ENCODE assay signal across 17 cellular contexts in genomic region chr10:1159131-1160061, GRCh38.
DNase-seq lines count a peak whose midpoint lies in the region; ATAC-seq and TF ChIP-seq lines count a peak whose summit lies in the region.
"Had no signal": no experiment of that assay in that cellular context is flagged by ENCODE, and none has a peak within 500 bp of the region (broad histone marks: within the 10 kb centered on the region; RNA-seq: fewer than 3 reads in every experiment).

No MANE protein-coding gene starts in this region.

- TF ChIP-seq CTCF in type B pancreatic cell (conservative IDR thresholded peaks at IDR 0.05): no peak

- no peaks in the 10 kb centered on the region for H3K36me3 Mint-ChIP-seq in activated CD4-positive, alpha-beta T cell treated with anti-CD3 and anti-CD28 coated beads, Interleukin-2, amount 10 ng/mL, durations not matched to agents 24 days and 14 days (ENCODE audit: low read depth)
- no peaks in the 10 kb centered on the region for H3K36me3 Mint-ChIP-seq in activated T-helper 1 cell treated with anti-CD3 and anti-CD28 coated beads, Interleukin-12 subunit alpha, Interleukin-12 subunit beta, Interleukin-2, Interleukin-4 antibody, amounts not matched to agents 30 ng/mL and 10 ng/mL and 1 ng/mL, durations not matched to agents 14 hours and 24 hours and 36 hours (ENCODE audit: low read depth)
- no peaks in the 10 kb centered on the region for H3K36me3 Mint-ChIP-seq in type B pancreatic cell
- H3K36me3 Mint-ChIP-seq: activated naive CD8-positive, alpha-beta T cell had no signal

- no peaks in the 10 kb centered on the region for H3K4me1 Mint-ChIP-seq in activated CD4-positive, alpha-beta T cell treated with anti-CD3 and anti-CD28 coated beads, Interleukin-2, amount 10 ng/mL, durations not matched to agents 24 days and 14 days
- H3K4me1 Mint-ChIP-seq in activated T-helper 1 cell treated with anti-CD3 and anti-CD28 coated beads, Interleukin-12 subunit alpha, Interleukin-12 subunit beta, Interleukin-2, Interleukin-4 antibody, amounts not matched to agents 30 ng/mL and 10 ng/mL and 1 ng/mL, durations not matched to agents 14 hours and 24 hours and 36 hours (ENCODE audit: low read depth): no peaks in the 10 kb centered on the region
- no peaks in the 10 kb centered on the region for H3K4me1 Mint-ChIP-seq in type B pancreatic cell (ENCODE audit: unreplicated experiment)

- no peak for ATAC-seq in HG03108 (IDR thresholded peaks at IDR 0.05; ENCODE audit: unreplicated experiment)
- ATAC-seq: HCT116 had no signal

- no peak overlapping the region for H3K4me3 Mint-ChIP-seq in activated CD4-positive, alpha-beta T cell treated with anti-CD3 and anti-CD28 coated beads, Interleukin-2, amount 10 ng/mL, durations not matched to agents 24 days and 14 days
- H3K4me3 Mint-ChIP-seq in activated T-helper 1 cell treated with anti-CD3 and anti-CD28 coated beads, Interleukin-12 subunit alpha, Interleukin-12 subunit beta, Interleukin-2, Interleukin-4 antibody, amounts not matched to agents 30 ng/mL and 10 ng/mL and 1 ng/mL, durations not matched to agents 14 hours and 24 hours and 36 hours: peak overlapping the region; percentile 38
- H3K4me3 Mint-ChIP-seq in type B pancreatic cell: no peak overlapping the region
- H3K4me3 Mint-ChIP-seq: activated naive CD8-positive, alpha-beta T cell had no signal

- intact Hi-C loops in activated CD4-positive, alpha-beta T cell treated with anti-CD3 and anti-CD28 coated beads, Interleukin-2, amount 10 ng/mL, durations not matched to agents 24 days and 14 days (cut with micrococcal nuclease): no loop called here
- intact Hi-C loops in activated T-helper 1 cell treated with anti-CD3 and anti-CD28 coated beads, Interleukin-12 subunit alpha, Interleukin-12 subunit beta, Interleukin-2, Interleukin-4 antibody, amounts not matched to agents 30 ng/mL and 10 ng/mL and 1 ng/mL, durations not matched to agents 14 hours and 24 hours and 36 hours (cut with micrococcal nuclease): no loop called here

- peak; percentile 62 for DNase-seq in activated CD4-positive, alpha-beta T cell treated with anti-CD3 and anti-CD28 coated beads, Interleukin-2, amount 10 ng/mL, durations not matched to agents 24 days and 14 days
- DNase-seq in activated CD4-positive, alpha-beta T cell treated with anti-CD3 and anti-CD28 coated beads for 1 hour: no peak
- DNase-seq in activated T-helper 1 cell treated with anti-CD3 and anti-CD28 coated beads, Interleukin-12 subunit alpha, Interleukin-12 subunit beta, Interleukin-2, Interleukin-4 antibody, amounts not matched to agents 30 ng/mL and 10 ng/mL and 1 ng/mL, durations not matched to agents 14 hours and 24 hours and 36 hours (ENCODE audit: low spot score): no peak
- DNase-seq in iPS-NIHi7 (ENCODE audit: extremely low spot score) (peak; percentile 6), type B pancreatic cell (ENCODE audit: extremely low spot score, unreplicated experiment) (peak; percentile 67), NOMO-1 treated with DMSO at 0.1 percent for 48 hours (lab: John Stamatoyannopoulos, UW; ENCODE audit: unreplicated experiment) (no peak), amygdala (lab: John Stamatoyannopoulos, UW) (no peak)
- DNase-seq: DMS153; heart right ventricle; kidney; NCI-H1092; NCI-H2107; NCI-H774; stimulated activated CD4-positive, alpha-beta T cell treated with anti-CD3 and anti-CD28 coated beads, Interleukin-4, amount 100 ng/mL, for 1 hour had no signal

- peak overlapping the region; percentile 2 for H3K27ac Mint-ChIP-seq in activated CD4-positive, alpha-beta T cell treated with anti-CD3 and anti-CD28 coated beads, Interleukin-2, amount 10 ng/mL, durations not matched to agents 24 days and 14 days
- peak overlapping the region; percentile 32 for H3K27ac Mint-ChIP-seq in activated T-helper 1 cell treated with anti-CD3 and anti-CD28 coated beads, Interleukin-12 subunit alpha, Interleukin-12 subunit beta, Interleukin-2, Interleukin-4 antibody, amounts not matched to agents 30 ng/mL and 10 ng/mL and 1 ng/mL, durations not matched to agents 14 hours and 24 hours and 36 hours
- H3K27ac Mint-ChIP-seq in type B pancreatic cell: no peak overlapping the region
- H3K27ac Mint-ChIP-seq: activated naive CD8-positive, alpha-beta T cell had no signal

- peaks cover 1% of the 10 kb centered on the region for H3K27me3 Mint-ChIP-seq in activated CD4-positive, alpha-beta T cell treated with anti-CD3 and anti-CD28 coated beads, Interleukin-2, amount 10 ng/mL, durations not matched to agents 24 days and 14 days
- H3K27me3 Mint-ChIP-seq in activated T-helper 1 cell treated with anti-CD3 and anti-CD28 coated beads, Interleukin-12 subunit alpha, Interleukin-12 subunit beta, Interleukin-2, Interleukin-4 antibody, amounts not matched to agents 30 ng/mL and 10 ng/mL and 1 ng/mL, durations not matched to agents 14 hours and 24 hours and 36 hours (ENCODE audit: insufficient read depth): no peaks in the 10 kb centered on the region
- H3K27me3 Mint-ChIP-seq in type B pancreatic cell: peaks cover 16% of the 10 kb centered on the region
- H3K27me3 Mint-ChIP-seq: activated naive CD8-positive, alpha-beta T cell had no signal

- H3K9me3 Mint-ChIP-seq in activated CD4-positive, alpha-beta T cell treated with anti-CD3 and anti-CD28 coated beads, Interleukin-2, amount 10 ng/mL, durations not matched to agents 24 days and 14 days: no peaks in the 10 kb centered on the region
- no peaks in the 10 kb centered on the region for H3K9me3 Mint-ChIP-seq in activated T-helper 1 cell treated with anti-CD3 and anti-CD28 coated beads, Interleukin-12 subunit alpha, Interleukin-12 subunit beta, Interleukin-2, Interleukin-4 antibody, amounts not matched to agents 30 ng/mL and 10 ng/mL and 1 ng/mL, durations not matched to agents 14 hours and 24 hours and 36 hours
- no peaks in the 10 kb centered on the region for H3K9me3 Mint-ChIP-seq in type B pancreatic cell

Comparison
In these comparisons a context has a peak if more than half of its experiments do, and no peak if none do; other contexts are left out.
1. DNase-seq: peak in activated CD4-positive, alpha-beta T cell treated with anti-CD3 and anti-CD28 coated beads, Interleukin-2, amount 10 ng/mL, durations not matched to agents 24 days and 14 days (single experiment), iPS-NIHi7 (single experiment) and type B pancreatic cell (single experiment); none in activated CD4-positive, alpha-beta T cell treated with anti-CD3 and anti-CD28 coated beads for 1 hour (single experiment), activated T-helper 1 cell treated with anti-CD3 and anti-CD28 coated beads, Interleukin-12 subunit alpha, Interleukin-12 subunit beta, Interleukin-2, Interleukin-4 antibody, amounts not matched to agents 30 ng/mL and 10 ng/mL and 1 ng/mL, durations not matched to agents 14 hours and 24 hours and 36 hours (single experiment), NOMO-1 treated with DMSO at 0.1 percent for 48 hours (single experiment) and amygdala (0 of 56).